Comparison of ENCODE assay signal across 13 cellular contexts in genomic region chr3:159185443-159186050, GRCh38.
DNase-seq lines count a peak whose midpoint lies in the region; ATAC-seq and TF ChIP-seq lines count a peak whose summit lies in the region.
"Had no signal": no experiment of that assay in that cellular context is flagged by ENCODE, and none has a peak within 500 bp of the region (broad histone marks: within the 10 kb centered on the region; RNA-seq: fewer than 3 reads in every experiment).

No MANE protein-coding gene starts in this region.

- peaks cover 15% of the 10 kb centered on the region for H3K4me1 Mint-ChIP-seq in stimulated activated memory B cell treated with anti-CD40 and anti-IgM and Interleukin-4, amounts not matched to agents 10 μg/mL and 1 μg/mL and 100 μg/mL, for 72 hours
- no peaks in the 10 kb centered on the region for H3K4me1 Mint-ChIP-seq in activated naive CD4-positive, alpha-beta T cell treated with anti-CD3 and anti-CD28 coated beads, Interleukin-2, amount 10 ng/mL, durations not matched to agents 7 days and 5 days
- H3K4me1 Mint-ChIP-seq: activated naive CD8-positive, alpha-beta T cell treated with anti-CD3 and anti-CD28 coated beads, Interleukin-2, amount 50 U/mL, for 24 hours had no signal

- no peaks in the 10 kb centered on the region for H3K9me3 ChIP-seq in left lung
- H3K9me3 ChIP-seq: pancreas had no signal

- peak overlapping the region; percentile 24 for H3K4me3 Mint-ChIP-seq in stimulated activated memory B cell treated with anti-CD40 and anti-IgM and Interleukin-4, amounts not matched to agents 10 μg/mL and 1 μg/mL and 100 μg/mL, for 72 hours
- no peak overlapping the region for H3K4me3 Mint-ChIP-seq in activated naive CD4-positive, alpha-beta T cell treated with anti-CD3 and anti-CD28 coated beads, Interleukin-2, amount 10 ng/mL, durations not matched to agents 7 days and 5 days
- H3K4me3 Mint-ChIP-seq: activated naive CD8-positive, alpha-beta T cell treated with anti-CD3 and anti-CD28 coated beads, Interleukin-2, amount 50 U/mL, for 24 hours had no signal

- H3K4me1 ChIP-seq in left lung = no peaks in the 10 kb centered on the region

- H3K36me3 Mint-ChIP-seq in stimulated activated memory B cell treated with anti-CD40 and anti-IgM and Interleukin-4, amounts not matched to agents 10 μg/mL and 1 μg/mL and 100 μg/mL, for 72 hours = no peaks in the 10 kb centered on the region
- H3K36me3 Mint-ChIP-seq in activated naive CD4-positive, alpha-beta T cell treated with anti-CD3 and anti-CD28 coated beads, Interleukin-2, amount 10 ng/mL, durations not matched to agents 7 days and 5 days = no peaks in the 10 kb centered on the region

- ATAC-seq in GM19043 (IDR thresholded peaks at IDR 0.05; ENCODE audit: low read depth, unreplicated experiment) = peak; percentile 56
- ATAC-seq in HG02678 (IDR thresholded peaks at IDR 0.05; ENCODE audit: unreplicated experiment) = peak; percentile 55
- peak; percentile 67 for ATAC-seq in HG03565 (IDR thresholded peaks at IDR 0.05; ENCODE audit: unreplicated experiment)
- ATAC-seq in stimulated activated memory B cell treated with anti-CD40 and anti-IgM and Interleukin-4, amounts not matched to agents 10 μg/mL and 1 μg/mL and 100 μg/mL, for 72 hours = peak; percentile 83
- no peak for ATAC-seq in left lung
- ATAC-seq: activated naive CD8-positive, alpha-beta T cell treated with anti-CD3 and anti-CD28 coated beads, Interleukin-2, amount 50 U/mL, for 24 hours; K562 had no signal

- peaks cover 10% of the 10 kb centered on the region for H3K9me3 Mint-ChIP-seq in stimulated activated memory B cell treated with anti-CD40 and anti-IgM and Interleukin-4, amounts not matched to agents 10 μg/mL and 1 μg/mL and 100 μg/mL, for 72 hours
- no peaks in the 10 kb centered on the region for H3K9me3 Mint-ChIP-seq in activated naive CD4-positive, alpha-beta T cell treated with anti-CD3 and anti-CD28 coated beads, Interleukin-2, amount 10 ng/mL, durations not matched to agents 7 days and 5 days
- H3K9me3 Mint-ChIP-seq: activated naive CD8-positive, alpha-beta T cell treated with anti-CD3 and anti-CD28 coated beads, Interleukin-2, amount 50 U/mL, for 24 hours had no signal

- no peak overlapping the region for H3K4me3 ChIP-seq in left lung
- H3K4me3 ChIP-seq: K562, pancreas had no signal

- no peaks in the 10 kb centered on the region for H3K27me3 Mint-ChIP-seq in stimulated activated memory B cell treated with anti-CD40 and anti-IgM and Interleukin-4, amounts not matched to agents 10 μg/mL and 1 μg/mL and 100 μg/mL, for 72 hours
- H3K27me3 Mint-ChIP-seq in activated naive CD4-positive, alpha-beta T cell treated with anti-CD3 and anti-CD28 coated beads, Interleukin-2, amount 10 ng/mL, durations not matched to agents 7 days and 5 days = no peaks in the 10 kb centered on the region
- H3K27me3 Mint-ChIP-seq: activated naive CD8-positive, alpha-beta T cell treated with anti-CD3 and anti-CD28 coated beads, Interleukin-2, amount 50 U/mL, for 24 hours had no signal

- DNase-seq in SW480 (ENCODE audit: low spot score) (no peak), left lung (no peak)
- no peak for DNase-seq in stimulated activated CD4-positive, alpha-beta T cell treated with anti-CD3 and anti-CD28 coated beads, Interleukin-2, amount 100 ng/mL, for 48 hours
- DNase-seq in activated naive CD4-positive, alpha-beta T cell treated with anti-CD3 and anti-CD28 coated beads, Interleukin-2, amount 10 ng/mL, durations not matched to agents 7 days and 5 days = no peak
- DNase-seq: activated CD4-positive, CD25-positive, alpha-beta regulatory T cell treated with anti-CD3 and anti-CD28 coated beads, Interleukin-2, amount 50 U/mL, for 72 hours; activated naive CD8-positive, alpha-beta T cell treated with anti-CD3 and anti-CD28 coated beads, Interleukin-2, amount 50 U/mL, for 24 hours; islet precursor cell; pancreas had no signal

- H3K36me3 ChIP-seq in left lung = no peaks in the 10 kb centered on the region
- H3K36me3 ChIP-seq: pancreas had no signal

- peak overlapping the region; percentile 17 for H3K27ac Mint-ChIP-seq in stimulated activated memory B cell treated with anti-CD40 and anti-IgM and Interleukin-4, amounts not matched to agents 10 μg/mL and 1 μg/mL and 100 μg/mL, for 72 hours
- no peak overlapping the region for H3K27ac Mint-ChIP-seq in activated naive CD4-positive, alpha-beta T cell treated with anti-CD3 and anti-CD28 coated beads, Interleukin-2, amount 10 ng/mL, durations not matched to agents 7 days and 5 days
- H3K27ac Mint-ChIP-seq: activated naive CD8-positive, alpha-beta T cell treated with anti-CD3 and anti-CD28 coated beads, Interleukin-2, amount 50 U/mL, for 24 hours had no signal

- no peak overlapping the region for H3K27ac ChIP-seq in left lung
- H3K27ac ChIP-seq: pancreas had no signal

- intact Hi-C loops in left lung (cut with DNase I) = no loop called here

- H3K27me3 ChIP-seq in left lung = no peaks in the 10 kb centered on the region
- H3K27me3 ChIP-seq: pancreas had no signal

- TF ChIP-seq CTCF in left lung (IDR thresholded peaks at IDR 0.05) = no peak

- CTCF ChIA-PET in activated naive CD4-positive, alpha-beta T cell treated with anti-CD3 and anti-CD28 coated beads, Interleukin-2, amount 10 ng/mL, durations not matched to agents 7 days and 5 days (lab: Charles Lee) = interaction anchor here (0.7 kb wide), 1 partner anchor 389 kb away, joined by 3 read pairs; no protein-coding TSS in a partner anchor
